Comparison of ENCODE assay signal across 11 cellular contexts in genomic region chr18:50726960-50727589, GRCh38.
DNase-seq lines count a peak whose midpoint lies in the region; ATAC-seq lines count a peak whose summit lies in the region.
"Had no signal": no experiment of that assay in that cellular context is flagged by ENCODE, and none has a peak within 500 bp of the region (broad histone marks: within the 10 kb centered on the region; RNA-seq: fewer than 3 reads in every experiment).

No MANE protein-coding gene starts in this region.

- peak; percentile 78 for ATAC-seq in GM18498 (IDR thresholded peaks at IDR 0.05; ENCODE audit: unreplicated experiment)
- ATAC-seq in GM21526 (IDR thresholded peaks at IDR 0.05; ENCODE audit: low FRiP score, unreplicated experiment): peak; percentile 87
- peak; percentile 96 for ATAC-seq in HG03439 (IDR thresholded peaks at IDR 0.05; ENCODE audit: unreplicated experiment)
- ATAC-seq: gastrocnemius medialis; naive thymus-derived CD8-positive, alpha-beta T cell had no signal

- intact Hi-C loops in head of caudate nucleus (cut with DNase I): no loop called here

- DNase-seq in head of caudate nucleus (peak in 31 of 42 donors; percentile 13 to 82 (median 47)), ecto neural progenitor cell (ENCODE audit: low spot score) (no peak), NCI-H2029 (lab: John Stamatoyannopoulos, UW) (no peak), NCI-H1930 (lab: John Stamatoyannopoulos, UW) (no peak)
- no peak for DNase-seq in activated effector memory CD4-positive, alpha-beta T cell treated with anti-CD3 and anti-CD28 coated beads, Interleukin-2, amount 50 U/mL, for 16 hours
- DNase-seq: aorta; gastrocnemius medialis; naive thymus-derived CD8-positive, alpha-beta T cell had no signal

Comparison
In these comparisons a context has a peak if more than half of its experiments do, and no peak if none do; other contexts are left out.
1. DNase-seq: peak in head of caudate nucleus (31 of 42); none in activated effector memory CD4-positive, alpha-beta T cell treated with anti-CD3 and anti-CD28 coated beads, Interleukin-2, amount 50 U/mL, for 16 hours (single experiment), ecto neural progenitor cell (single experiment), NCI-H2029 (single experiment) and NCI-H1930 (0 of 2).
2. Peak in every context shown above with its lines, with median percentiles within 50 percentile points of each other: ATAC-seq.